18 cellular contexts compared by ENCODE assay signal in the genomic region with DNA sequence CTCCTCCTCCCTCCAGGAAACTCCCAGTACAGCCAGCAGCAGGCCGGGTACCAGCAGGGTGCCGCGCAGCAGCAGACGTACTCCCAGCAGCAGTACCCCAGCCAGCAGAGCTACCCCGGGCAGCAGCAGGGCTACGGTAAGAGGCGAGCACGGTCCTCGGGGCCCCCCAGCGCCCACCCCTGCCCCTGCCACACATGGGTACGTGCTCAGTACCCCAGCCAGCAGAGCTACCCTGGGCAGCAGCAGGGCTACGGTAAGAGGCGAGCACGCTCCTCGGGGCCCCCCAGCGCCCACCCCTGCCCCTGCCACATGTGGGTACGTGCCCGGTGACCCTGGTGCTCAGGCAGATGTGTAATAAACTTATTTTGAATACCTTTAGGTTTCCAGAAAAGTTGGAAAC. TPM values are rescaled to one million over a fixed set of nuclear protein-coding genes. Genes with fewer than 3 reads are reported as not detected.
DNase-seq lines count a peak whose midpoint lies in the region; ATAC-seq lines count a peak whose summit lies in the region.
"Had no signal": no experiment of that assay in that cellular context is flagged by ENCODE, and none has a peak within 500 bp of the region (broad histone marks: within the 10 kb centered on the region; RNA-seq: fewer than 3 reads in every experiment).

No MANE protein-coding gene starts in this region.

- H3K9me3 Mint-ChIP-seq in stimulated activated naive B cell treated with anti-CD40 and anti-IgM and Interleukin-4, amounts not matched to agents 10 μg/mL and 1 μg/mL and 100 μg/mL, for 72 hours = no peaks in the 10 kb centered on the region
- H3K9me3 Mint-ChIP-seq: CD4-positive, CD25-positive, alpha-beta regulatory T cell; CD8-positive, alpha-beta T cell; H9 had no signal

- H3K27me3 Mint-ChIP-seq in stimulated activated naive B cell treated with anti-CD40 and anti-IgM and Interleukin-4, amounts not matched to agents 10 μg/mL and 1 μg/mL and 100 μg/mL, for 72 hours = no peaks in the 10 kb centered on the region
- H3K27me3 Mint-ChIP-seq: B cell; CD4-positive, CD25-positive, alpha-beta regulatory T cell had no signal

- intact Hi-C loops in left ventricle myocardium superior (cut with micrococcal nuclease) (no loop called here), Right ventricle myocardium inferior (cut with DNase I) (no loop called here)

- H3K36me3 Mint-ChIP-seq in stimulated activated naive B cell treated with anti-CD40 and anti-IgM and Interleukin-4, amounts not matched to agents 10 μg/mL and 1 μg/mL and 100 μg/mL, for 72 hours = peaks cover 32 to 49% of the 10 kb centered on the region in 2 donors

- peak overlapping the region; percentile 31 for H3K27ac Mint-ChIP-seq in stimulated activated naive B cell treated with anti-CD40 and anti-IgM and Interleukin-4, amounts not matched to agents 10 μg/mL and 1 μg/mL and 100 μg/mL, for 72 hours
- H3K27ac Mint-ChIP-seq: B cell; CD4-positive, CD25-positive, alpha-beta regulatory T cell; CD8-positive, alpha-beta T cell; H9 had no signal

- DNase-seq in left ventricle myocardium superior = peak; percentile 16
- DNase-seq in Right ventricle myocardium inferior (ENCODE audit: missing footprints) = no peak
- DNase-seq in stimulated activated naive B cell treated with anti-CD40 and anti-IgM and Interleukin-4, amounts not matched to agents 10 μg/mL and 1 μg/mL and 100 μg/mL, for 72 hours = no peak
- no peak for DNase-seq in DMS 273 (lab: John Stamatoyannopoulos, UW; ENCODE audit: unreplicated experiment)
- no peak for DNase-seq in stimulated activated CD4-positive, alpha-beta T cell treated with anti-CD3 and anti-CD28 coated beads, Interleukin-12 subunit alpha, Interleukin-12 subunit beta, amount 100 ng/mL, for 4 hours
- DNase-seq: Caco-2; CD4-positive, CD25-positive, alpha-beta regulatory T cell; CD8-positive, alpha-beta T cell; DMS 273 treated with DMSO at 0.1 percent for 48 hours; DMS79; EL; GDM1; GM23248; H9 had no signal

- no peak for ATAC-seq in left ventricle myocardium superior
- ATAC-seq in Right ventricle myocardium inferior = no peak
- peak; percentile 13 for ATAC-seq in esophagus mucosa
- ATAC-seq in stimulated activated naive B cell treated with anti-CD40 and anti-IgM and Interleukin-4, amounts not matched to agents 10 μg/mL and 1 μg/mL and 100 μg/mL, for 72 hours (replicated peaks) = no peak
- ATAC-seq: CD8-positive, alpha-beta T cell; GM12878; HCT116 had no signal

- no peaks in the 10 kb centered on the region for H3K4me1 Mint-ChIP-seq in stimulated activated naive B cell treated with anti-CD40 and anti-IgM and Interleukin-4, amounts not matched to agents 10 μg/mL and 1 μg/mL and 100 μg/mL, for 72 hours
- H3K4me1 Mint-ChIP-seq: B cell, H9 had no signal

- H3K4me3 Mint-ChIP-seq in stimulated activated naive B cell treated with anti-CD40 and anti-IgM and Interleukin-4, amounts not matched to agents 10 μg/mL and 1 μg/mL and 100 μg/mL, for 72 hours = no peak overlapping the region
- H3K4me3 Mint-ChIP-seq: B cell; CD8-positive, alpha-beta T cell; H9 had no signal

RNA-seq across cellular contexts. Expression of gene MTG2, which starts 10.2 kb away (rescaled TPM):
- total RNA-seq in left ventricle myocardium superior (27.3 TPM), Right ventricle myocardium inferior (21.6 TPM), esophagus mucosa (20.2 TPM)

RNA-seq across cellular contexts. Expression of gene SS18L1, which starts 29.1 kb away (rescaled TPM):
- 10.7 TPM for total RNA-seq in left ventricle myocardium superior
- 7.8 TPM for total RNA-seq in Right ventricle myocardium inferior
- 6.9 TPM for total RNA-seq in esophagus mucosa

RNA-seq across cellular contexts. Expression of gene PSMA7, which starts 29.5 kb away (rescaled TPM):
- 240 TPM for total RNA-seq in left ventricle myocardium superior
- total RNA-seq in Right ventricle myocardium inferior = 230 TPM
- 177 TPM for total RNA-seq in esophagus mucosa

RNA-seq across cellular contexts. Expression of gene HRH3, which starts 47.4 kb away (rescaled TPM):
- total RNA-seq in left ventricle myocardium superior = not detected
- not detected for total RNA-seq in Right ventricle myocardium inferior
- not detected for total RNA-seq in esophagus mucosa
- total RNA-seq: B cell; Caco-2; CD4-positive, CD25-positive, alpha-beta regulatory T cell; CD8-positive, alpha-beta T cell; GM12878; GM23248 had no signal

RNA-seq across cellular contexts. Expression of gene LSM14B, which starts 50.4 kb away (rescaled TPM):
- total RNA-seq in left ventricle myocardium superior (58.4 TPM), Right ventricle myocardium inferior (55.2 TPM), esophagus mucosa (28.7 TPM)
